Comparison of ENCODE assay signal across 22 cellular contexts in genomic region chr6:130239755-130240154, GRCh38. TPM values are rescaled to one million over a fixed set of nuclear protein-coding genes. Genes with fewer than 3 reads are reported as not detected.
DNase-seq lines count a peak whose midpoint lies in the region; ATAC-seq and TF ChIP-seq lines count a peak whose summit lies in the region.
"Had no signal": no experiment of that assay in that cellular context is flagged by ENCODE, and none has a peak within 500 bp of the region (broad histone marks: within the 10 kb centered on the region; RNA-seq: fewer than 3 reads in every experiment).

No MANE protein-coding gene starts in this region.

- no peak overlapping the region for H3K4me3 Mint-ChIP-seq in WTC11
- H3K4me3 Mint-ChIP-seq in osteocyte (ENCODE audit: unreplicated experiment) = no peak overlapping the region
- H3K4me3 Mint-ChIP-seq: CD4-positive, alpha-beta memory T cell had no signal

- no peaks in the 10 kb centered on the region for H3K27me3 ChIP-seq in WERI-Rb-1 (ENCODE audit: insufficient read depth, low read depth, severe bottlenecking)
- H3K27me3 ChIP-seq: BLaER1 treated with 17β-estradiol and CSF1 and Interleukin-3, amounts not matched to agents 10 nM and 100 nM; SJCRH30 had no signal

- peaks cover 4% of the 10 kb centered on the region; the same call in 1 of the 2 replicates for H3K9me3 Mint-ChIP-seq in WTC11
- H3K9me3 Mint-ChIP-seq in osteocyte (ENCODE audit: unreplicated experiment) = no peaks in the 10 kb centered on the region
- H3K9me3 Mint-ChIP-seq: CD4-positive, alpha-beta memory T cell had no signal

- H3K27ac Mint-ChIP-seq in WTC11 (no peak overlapping the region), osteocyte (ENCODE audit: unreplicated experiment) (peak overlapping the region; percentile 59)
- H3K27ac Mint-ChIP-seq: CD4-positive, alpha-beta memory T cell had no signal

- H3K4me1 Mint-ChIP-seq in WTC11 = peaks cover 6% of the 10 kb centered on the region
- H3K4me1 Mint-ChIP-seq in osteocyte (ENCODE audit: unreplicated experiment) = peaks cover 14% of the 10 kb centered on the region

- H3K4me3 ChIP-seq in fibroblast of the aortic adventitia (ENCODE audit: low read depth, low read length) (no peak overlapping the region), WERI-Rb-1 (ENCODE audit: low read depth, low read length) (no peak overlapping the region)
- H3K4me3 ChIP-seq: BLaER1 treated with 17β-estradiol and CSF1 and Interleukin-3, amounts not matched to agents 10 nM and 100 nM; SJCRH30 had no signal

- no peak overlapping the region for H3K27ac ChIP-seq in WERI-Rb-1
- H3K27ac ChIP-seq: BLaER1 treated with 17β-estradiol and CSF1 and Interleukin-3, amounts not matched to agents 10 nM and 100 nM; HL-60; SJCRH30 had no signal

- H3K27me3 Mint-ChIP-seq in WTC11 (ENCODE audit: low read depth) (no peaks in the 10 kb centered on the region), osteocyte (ENCODE audit: unreplicated experiment) (no peaks in the 10 kb centered on the region)
- H3K27me3 Mint-ChIP-seq: CD4-positive, alpha-beta memory T cell had no signal

- H3K36me3 Mint-ChIP-seq in WTC11 (no peaks in the 10 kb centered on the region), osteocyte (ENCODE audit: unreplicated experiment) (no peaks in the 10 kb centered on the region)
- H3K36me3 Mint-ChIP-seq: CD4-positive, alpha-beta memory T cell had no signal

- no peaks in the 10 kb centered on the region for H3K36me3 ChIP-seq in WERI-Rb-1
- H3K36me3 ChIP-seq: SJCRH30 had no signal

- CTCF ChIA-PET in WTC11 (lab: Charles Lee) = interaction anchor here (1.0 to 1.6 kb wide), 5 partner anchors 10 to 458 kb away, joined by 3 to 8 read pairs (median 4); no protein-coding TSS in a partner anchor

- peak; percentile 1 for DNase-seq in EL
- no peak for DNase-seq in WTC11 (ENCODE audit: low spot score)
- DNase-seq in fibroblast of the aortic adventitia (ENCODE audit: low read depth) = peak; percentile 35
- DNase-seq in osteocyte (ENCODE audit: extremely low spot score, unreplicated experiment) = no peak
- DNase-seq in NAMALWA (ENCODE audit: low spot score) = no peak
- DNase-seq in DMS153 treated with DMSO at 0.1 percent for 48 hours (lab: John Stamatoyannopoulos, UW; ENCODE audit: unreplicated experiment) = no peak
- DNase-seq in WERI-Rb-1 = no peak
- DNase-seq: Caco-2; CD4-positive, alpha-beta memory T cell; DMS 273 treated with DMSO at 0.1 percent for 48 hours; DND-41; KBM-7; NCI-H1105 treated with DMSO at 0.1 percent for 48 hours; NCI-H2029 treated with DMSO at 0.1 percent for 48 hours; NCI-H510A treated with DMSO at 0.1 percent for 48 hours; NCI-H82; SJCRH30 had no signal

- ATAC-seq in WTC11 = peak; percentile 69
- no peak for ATAC-seq in GM21423 (IDR thresholded peaks at IDR 0.05; ENCODE audit: unreplicated experiment)

- TF ChIP-seq CTCF in WTC11 (IDR thresholded peaks at IDR 0.05) = no peak
- TF ChIP-seq CTCF in fibroblast of the aortic adventitia (IDR thresholded peaks at IDR 0.05; ENCODE audit: insufficient read depth, low read length) = no peak
- TF ChIP-seq CTCF in osteocyte (IDR thresholded peaks at IDR 0.05) = no peak
- no peak for TF ChIP-seq CTCF in WERI-Rb-1 (IDR thresholded peaks at IDR 0.05; ENCODE audit: low read depth, low read length)

- no peaks in the 10 kb centered on the region for H3K9me3 ChIP-seq in WERI-Rb-1 (ENCODE audit: severe bottlenecking)
- H3K9me3 ChIP-seq: Caco-2, SJCRH30 had no signal

- POLR2A ChIA-PET in WTC11 (lab: Charles Lee) = no interaction called here

TF ChIP-seq in WTC11, 78 proteins besides CTCF, POLR2A, EP300 and RAD21:
- TF ChIP-seq ZMAT4 (CRISPR knock-in tag; IDR thresholded peaks at IDR 0.05) (no peak), NR1H2 (CRISPR knock-in tag; IDR thresholded peaks at IDR 0.05) (no peak), ZNF232 (CRISPR knock-in tag; IDR thresholded peaks at IDR 0.05) (no peak), ATF1 (CRISPR knock-in tag; IDR thresholded peaks at IDR 0.05) (no peak), ZBTB21 (CRISPR knock-in tag; IDR thresholded peaks at IDR 0.05; ENCODE audit: borderline replicate concordance) (no peak)

RNA-seq across cellular contexts. Expression of gene SAMD3, which starts 17.0 kb away (rescaled TPM):
- total RNA-seq in WTC11 (2021) = 1.2 to 1.7 TPM (median 1.4 TPM) in 3 replicates
- 9.1 and 33.9 TPM in 2 replicates for total RNA-seq in fibroblast of the aortic adventitia (ENCODE audit: low replicate concordance)
- total RNA-seq in osteocyte = 0.42 and 0.64 TPM in 2 replicates
- total RNA-seq: A673, HT-29, SJCRH30 had no signal

Comparison
In these comparisons a context has a peak if more than half of its experiments do, and no peak if none do; other contexts are left out.
1. DNase-seq: peak in EL (single experiment) and fibroblast of the aortic adventitia (single experiment); none in WTC11 (single experiment), osteocyte (single experiment), NAMALWA (single experiment), DMS153 treated with DMSO at 0.1 percent for 48 hours (single experiment) and WERI-Rb-1 (single experiment).